In genomic region chr16:67376012-67376411, GRCh38 we compare ENCODE assay signal across 7 cellular contexts. TPM values are rescaled to one million over a fixed set of nuclear protein-coding genes. Genes with fewer than 3 reads are reported as not detected.
"Had no signal": no experiment of that assay in that cellular context is flagged by ENCODE, and none has a peak within 500 bp of the region (broad histone marks: within the 10 kb centered on the region; RNA-seq: fewer than 3 reads in every experiment).

No MANE protein-coding gene starts in this region.

RNA-seq across cellular contexts. Expression of gene TPPP3, which starts 17.3 kb away (rescaled TPM):
- total RNA-seq: GM23248, H4 had no signal

RNA-seq across cellular contexts. Expression of gene LRRC36, which starts 49.4 kb away (rescaled TPM):
- total RNA-seq: GM23248, H1, H7, H9, HFFc6 had no signal
- polyA plus RNA-seq: GM23248, GM23338 had no signal

RNA-seq across cellular contexts. Expression of gene KCTD19, which starts 49.5 kb away (rescaled TPM):
- total RNA-seq: GM23248, H4, HFFc6 had no signal
- polyA plus RNA-seq: GM23248 had no signal

RNA-seq across cellular contexts. Expression of gene HSD11B2, which starts 54.9 kb away (rescaled TPM):
- total RNA-seq: GM23248, HFFc6 had no signal
